22 cellular contexts compared by ENCODE assay signal in the genomic region with DNA sequence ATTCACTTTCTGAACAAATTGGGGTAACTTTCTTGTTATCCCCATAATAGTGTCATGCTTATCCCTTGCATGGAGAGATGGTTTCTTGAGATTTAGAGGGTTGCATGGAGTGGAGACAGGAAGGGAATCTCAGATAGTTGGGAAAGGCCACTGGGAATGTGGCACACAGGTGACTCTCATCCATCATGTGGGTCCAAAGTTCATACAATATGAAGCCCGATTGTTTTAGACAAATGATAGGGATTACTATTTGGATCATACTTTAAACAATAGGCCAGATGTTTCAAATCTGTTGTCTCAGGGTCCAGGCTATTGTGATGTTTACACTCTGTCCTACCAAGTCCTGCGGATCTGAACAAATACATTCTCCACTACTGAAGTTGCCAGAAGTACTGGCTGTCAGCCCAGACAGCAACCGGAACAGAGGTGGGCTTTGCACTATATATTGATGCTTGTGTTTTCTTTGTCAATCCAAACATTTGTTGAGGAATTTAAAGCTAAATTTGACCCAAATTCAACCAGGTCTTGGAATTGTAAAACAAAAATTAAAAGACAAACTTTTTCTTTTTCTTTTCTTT. TPM values are rescaled to one million over a fixed set of nuclear protein-coding genes. Genes with fewer than 3 reads are reported as not detected.
"Had no signal": no experiment of that assay in that cellular context is flagged by ENCODE, and none has a peak within 500 bp of the region (broad histone marks: within the 10 kb centered on the region; RNA-seq: fewer than 3 reads in every experiment).

No MANE protein-coding gene starts in this region.

- H3K4me1 ChIP-seq: SJSA1 had no signal

- H3K9me3 ChIP-seq: SJSA1 had no signal

- ATAC-seq: K562 had no signal

- H3K36me3 ChIP-seq: SJSA1 had no signal

- H3K4me2 ChIP-seq: KMS-11 had no signal

- H3K9ac ChIP-seq: KMS-11 had no signal

- H3K27ac ChIP-seq: KMS-11, SJSA1, SK-N-MC had no signal

- H3K4me3 ChIP-seq: K562, SJSA1, SK-N-MC had no signal

- FAIRE-seq: K562, RCC 7860 had no signal

- DNase-seq: Kasumi-1, MM.1S, NCI-H1092 treated with DMSO at 0.1 percent for 48 hours, NCI-H1436, NCI-H187, NCI-H2029, NCI-H2081 treated with DMSO at 0.1 percent for 48 hours, NCI-H2171, NCI-H226, NCI-H446, NCI-H510A, NCI-H524 treated with DMSO at 0.1 percent for 48 hours, NCI-H82, Right ventricle myocardium superior, RPMI8226, SIG-M5 had no signal

RNA-seq across cellular contexts. Expression of gene NMNAT3, which starts 39.2 kb away (rescaled TPM):
- total RNA-seq: HT1080, SJSA1 had no signal
